ENCODE assay signal across 8 cellular contexts in genomic region chr1:11908139-11909021, GRCh38. TPM values are rescaled to one million over a fixed set of nuclear protein-coding genes. Genes with fewer than 3 reads are reported as not detected.
DNase-seq lines count a peak whose midpoint lies in the region; ATAC-seq and TF ChIP-seq lines count a peak whose summit lies in the region.

No MANE protein-coding gene starts in this region.

- H3K4me3 Mint-ChIP-seq in CD14-positive monocyte: peak overlapping the region; percentile 87 to 97

- no peaks in the 10 kb centered on the region for H3K36me3 ChIP-seq in liver (ENCODE audit: control insufficient read depth in 4 of 4, insufficient read depth in 3 of 4, low read depth in 1 of 4, low read length in 3 of 4)

- H3K27me3 ChIP-seq in dorsolateral prefrontal cortex (no peaks in the 10 kb centered on the region), liver (ENCODE audit: control insufficient read depth in 4 of 4, insufficient read depth in 4 of 4, low read length in 3 of 4) (no peaks in the 10 kb centered on the region)

- H3K9me3 Mint-ChIP-seq in CD14-positive monocyte: no peaks in the 10 kb centered on the region

- DNase-seq in CD14-positive monocyte (ENCODE audit: low spot score) (peak; percentile 76), NCI-H748 (lab: John Stamatoyannopoulos, UW; ENCODE audit: unreplicated experiment) (peak; percentile 96), dorsolateral prefrontal cortex (peak; percentile 66 to 92 (median 85))
- peak; percentile 66 to 84 for DNase-seq in activated CD4-positive, alpha-beta T cell treated with anti-CD3 and anti-CD28 coated beads, Interleukin-2, amount 50 U/mL, for 24 hours (ENCODE audit: low read depth in 1 of 2, low spot score in 1 of 2)
- DNase-seq in stimulated activated CD4-positive, alpha-beta T cell treated with anti-CD3 and anti-CD28 coated beads, Interleukin-4, amount 100 ng/mL, for 1 hour: peak; percentile 73

- H3K4me1 ChIP-seq in liver (ENCODE audit: control insufficient read depth in 4 of 4, insufficient read depth in 4 of 4, low read length in 3 of 4): peaks cover 1 to 12% (median 5%) of the 10 kb centered on the region in 4 donors

- peak overlapping the region; percentile 99 to 100 (median 100) for H3K27ac Mint-ChIP-seq in CD14-positive monocyte

- peaks cover 1 to 8% (median 2%) of the 10 kb centered on the region in 3 donors for H3K27me3 Mint-ChIP-seq in CD14-positive monocyte (ENCODE audit: low read depth in 3 of 3)

- TF ChIP-seq CTCF in CD14-positive monocyte (IDR thresholded peaks at IDR 0.05) (no peak), dorsolateral prefrontal cortex (IDR thresholded peaks at IDR 0.05 in 54 of 56, conservative IDR thresholded peaks at IDR 0.05 in 2 of 56; ENCODE audit: low read depth in 1 of 56, partially characterized antibody in 56 of 56) (peak in 1 of 56 donors; percentile 9), liver (IDR thresholded peaks at IDR 0.05; ENCODE audit: low read depth, low read length, missing input control) (no peak)

- intact Hi-C loops in CD14-positive monocyte (cut with micrococcal nuclease) (loop anchor here (5.0 to 10.0 kb wide), 5 partner anchors 69 to 634 kb away; partner anchors contain the start of genes AGTRAP (in 1 of the 2), CLCN6 (in 1 of the 2), MFN2 (in 1 of the 2) and MTHFR (in 1 of the 2)), dorsolateral prefrontal cortex (cut with DNase I) (loop anchor here (1.0 to 5.0 kb wide), 5 partner anchors 18 to 101 kb away; partner anchors contain the start of genes KIAA2013 (in 2 of the 2), CLCN6 (in 1 of the 2), MFN2 (in 1 of the 2) and MTHFR (in 1 of the 2))

- ATAC-seq in GM19397 (IDR thresholded peaks at IDR 0.05; ENCODE audit: unreplicated experiment) (peak; percentile 50), HG03558 (IDR thresholded peaks at IDR 0.05; ENCODE audit: extremely low read depth, unreplicated experiment) (peak; percentile 29)

- H3K27ac ChIP-seq in dorsolateral prefrontal cortex (peak overlapping the region; percentile 89 to 100 (median 99)), liver (ENCODE audit: low read depth in 1 of 2, low read length in 2 of 2) (peak overlapping the region; percentile 95 to 100)

- no peaks in the 10 kb centered on the region for H3K36me3 Mint-ChIP-seq in CD14-positive monocyte

- no peaks in the 10 kb centered on the region for H3K9me3 ChIP-seq in liver (ENCODE audit: control insufficient read depth in 4 of 4, low read length in 3 of 4)

- WGBS in liver: under 1% methylated on average over 41 of the region's 41 CpGs

- peak in 1 of 2 donors; percentile 2 for TF ChIP-seq RAD21 in liver (IDR thresholded peaks at IDR 0.05)

- H3K4me1 Mint-ChIP-seq in CD14-positive monocyte: peaks cover 15% of the 10 kb centered on the region

- H3K9ac ChIP-seq in liver (ENCODE audit: low read depth in 1 of 2, low read length in 2 of 2): peak overlapping the region; percentile 74 to 75

- H3K4me3 ChIP-seq in dorsolateral prefrontal cortex (peak overlapping the region; percentile 39 to 83 (median 68)), liver (ENCODE audit: low read depth in 1 of 3, low read length in 3 of 3) (peak overlapping the region; percentile 55 to 81 (median 61))

TF ChIP-seq in liver, 16 proteins besides CTCF, POLR2A, EP300 and RAD21:
- peak; percentile 63 to 96 for TF ChIP-seq RXRA (IDR thresholded peaks at IDR 0.05)
- peak; percentile 72 for TF ChIP-seq ATF3 (IDR thresholded peaks at IDR 0.05)
- TF ChIP-seq SP1 (IDR thresholded peaks at IDR 0.05): peak; percentile 87
- peak; percentile 43 to 81 for TF ChIP-seq JUND (IDR thresholded peaks at IDR 0.05)
- no peak for TF ChIP-seq HNF4G (IDR thresholded peaks at IDR 0.05)
- TF ChIP-seq HNF4A (conservative IDR thresholded peaks at IDR 0.05): peak; percentile 40 to 81
- TF ChIP-seq FOXA2 (IDR thresholded peaks at IDR 0.05): no peak
- no peak for TF ChIP-seq FOXA1 (IDR thresholded peaks at IDR 0.05)
- peak; percentile 86 for TF ChIP-seq TAF1 (conservative IDR thresholded peaks at IDR 0.05)
- no peak for TF ChIP-seq GABPA (IDR thresholded peaks at IDR 0.05 in 1 of 2, conservative IDR thresholded peaks at IDR 0.05 in 1 of 2)
- peak; percentile 87 for TF ChIP-seq ZBTB33 (IDR thresholded peaks at IDR 0.05)
- TF ChIP-seq NR2F2 (IDR thresholded peaks at IDR 0.05): no peak
- peak; percentile 71 for TF ChIP-seq REST (IDR thresholded peaks at IDR 0.05)
- peak; percentile 14 to 47 for TF ChIP-seq EGR1 (IDR thresholded peaks at IDR 0.05; ENCODE audit: low read depth in 2 of 2)
- TF ChIP-seq YY1 (IDR thresholded peaks at IDR 0.05): peak; percentile 55
- peak; percentile 65 for TF ChIP-seq MAX (IDR thresholded peaks at IDR 0.05)
TF ChIP-seq in liver: peak in this region for 11.

RNA-seq across cellular contexts. Expression of gene KIAA2013, which starts 17.8 kb away (rescaled TPM):
- polyA plus RNA-seq in CD14-positive monocyte (10 to 100 TPM; 31.7 to 74.0 TPM), liver (10 to 100 TPM; 16.8 to 39.6 TPM)
- total RNA-seq in dorsolateral prefrontal cortex (10 to 100 TPM; 22.8 to 44.8 (median 29.5) TPM), liver (10 to 100 TPM; 26.3 to 77.5 TPM)

RNA-seq across cellular contexts. Expression of gene PLOD1, which starts 26.1 kb away (rescaled TPM):
- polyA plus RNA-seq in CD14-positive monocyte (10 to 100 TPM; 44.5 to 53.1 TPM), liver (10 to 100 TPM; 48.0 to 73.0 TPM)
- total RNA-seq in dorsolateral prefrontal cortex (100 to 1,000 TPM in 4 of 120 experiments, 10 to 100 TPM in 116; 28.5 to 148 (median 43.7) TPM), liver (10 to 100 TPM; 54.9 to 82.9 TPM)

RNA-seq across cellular contexts. Expression of gene NPPB, which starts 49.6 kb away (rescaled TPM):
- polyA plus RNA-seq in CD14-positive monocyte (not detected), liver (not detected)
- total RNA-seq in dorsolateral prefrontal cortex (1 to 10 TPM in 2 of 120 experiments, under 1 TPM in 5, not detected in 113; 0.70 to 1.4 (median 0.84) TPM), liver (not detected)

Comparison
In these comparisons a context has a peak if more than half of its experiments do, and no peak if none do; other contexts are left out.
1. Peak in every context shown above with its lines: DNase-seq, ATAC-seq, H3K4me3 ChIP-seq and H3K27ac ChIP-seq.